In the genomic region with DNA sequence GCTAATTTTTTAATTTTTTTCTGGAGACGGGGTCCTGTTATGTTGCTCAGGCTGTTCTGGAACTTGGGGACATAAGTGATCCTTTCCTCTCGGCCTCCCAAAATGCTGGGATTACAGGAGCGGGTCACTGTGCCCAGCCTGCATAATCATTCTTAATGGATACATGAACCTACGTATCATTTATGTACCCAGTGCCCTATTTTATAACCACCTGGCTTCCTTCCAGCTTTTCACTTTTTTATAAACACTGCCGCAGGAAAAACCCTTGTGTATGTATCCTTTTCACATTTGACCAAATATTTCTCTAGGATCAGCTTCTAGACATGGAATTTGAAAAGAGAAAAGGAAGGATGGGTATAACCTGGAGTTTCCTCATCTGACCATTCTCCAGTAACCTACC, we compare ENCODE assay signal across 19 cellular contexts.
"Had no signal": no experiment of that assay in that cellular context is flagged by ENCODE, and none has a peak within 500 bp of the region (broad histone marks: within the 10 kb centered on the region; RNA-seq: fewer than 3 reads in every experiment).

No MANE protein-coding gene starts in this region.

- DNase-seq: activated B cell treated with CpG ODN at 0.5 μM for 24 hours; activated CD4-positive, alpha-beta T cell treated with anti-CD3 and anti-CD28 coated beads for 1 hour; activated CD4-positive, alpha-beta T cell treated with anti-CD3 and anti-CD28 coated beads, Interleukin-2, amount 10 ng/mL, durations not matched to agents 24 days and 14 days; activated CD4-positive, alpha-beta T cell treated with anti-CD3 and anti-CD28 coated beads, Interleukin-2, amount 50 U/mL, for 48 hours; activated CD8-positive, alpha-beta memory T cell treated with anti-CD3 and anti-CD28 coated beads, Interleukin-2, amount 10 ng/mL, durations not matched to agents 7 days and 5 days; activated effector memory CD4-positive, alpha-beta T cell treated with Interleukin-2 at 50 U/mL for 16 hours; activated naive CD4-positive, alpha-beta T cell; activated T-cell treated with anti-CD3 and anti-CD28 coated beads, Interleukin-2, amount 50 U/mL, for 24 hours; body of pancreas; MG63; MV-4-11; NCI-H1930; NCI-H446; NCI-H524; NCI-H82; SHP77; T-helper 17 cell; T-helper 9 cell had no signal

- H3K27ac ChIP-seq: ascending aorta, body of pancreas had no signal

- H3K9me3 ChIP-seq: ascending aorta, body of pancreas, MG63 had no signal

- ATAC-seq: activated CD8-positive, alpha-beta memory T cell treated with anti-CD3 and anti-CD28 coated beads, Interleukin-2, amount 10 ng/mL, durations not matched to agents 7 days and 5 days; body of pancreas; T-helper 17 cell had no signal

- H3K36me3 ChIP-seq: ascending aorta, MG63 had no signal

- H3K27me3 ChIP-seq: ascending aorta, body of pancreas, MG63 had no signal

- H3K4me1 ChIP-seq: ascending aorta, body of pancreas had no signal

- H3K4me3 ChIP-seq: ascending aorta, body of pancreas, MG63 had no signal
